Comparison of ENCODE assay signal across 7 cellular contexts in the genomic region with DNA sequence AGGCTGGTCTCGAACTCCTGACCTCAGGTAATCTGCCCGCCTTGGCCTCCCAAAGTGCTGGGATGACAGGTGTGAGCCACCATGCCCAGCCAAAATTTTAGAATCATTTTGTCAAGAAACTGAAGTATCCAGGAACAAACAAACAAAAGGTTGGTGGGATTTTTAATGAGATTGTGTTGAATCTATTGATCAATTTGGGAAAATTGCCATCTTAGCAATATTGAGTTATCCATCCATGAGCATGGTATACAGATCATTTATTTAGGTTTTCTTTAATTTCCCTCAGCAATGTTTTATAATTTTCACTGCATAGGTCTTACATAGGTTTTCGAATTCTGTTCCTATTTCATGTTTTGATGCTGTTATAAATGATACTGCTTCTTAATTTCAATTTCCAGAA.
"Had no signal": no experiment of that assay in that cellular context is flagged by ENCODE, and none has a peak within 500 bp of the region (broad histone marks: within the 10 kb centered on the region; RNA-seq: fewer than 3 reads in every experiment).

No MANE protein-coding gene starts in this region.

- FAIRE-seq: HTR-8/SVneo had no signal

- H3K4me1 Mint-ChIP-seq: GM23338 had no signal

- H3K4me2 ChIP-seq: GM23338 had no signal

- DNase-seq: H7, KG1 had no signal

- H3K27ac Mint-ChIP-seq: GM23338 had no signal

- H2AFZ ChIP-seq: GM23338 had no signal

- H3K4me3 ChIP-seq: GM23338, HAP-1 had no signal

- H3K9me3 Mint-ChIP-seq: GM23338, IgD-negative memory B cell had no signal

- H3K36me3 ChIP-seq: HAP-1 had no signal

- H3K36me3 Mint-ChIP-seq: IgD-negative memory B cell had no signal

- H3K4me3 Mint-ChIP-seq: GM23338, IgD-negative memory B cell had no signal

- ATAC-seq: GM23338, HCT116 had no signal

- H3K27me3 Mint-ChIP-seq: IgD-negative memory B cell had no signal
